8 cellular contexts compared by ENCODE assay signal in genomic region chr1:154938604-154939399, GRCh38. TPM values are rescaled to one million over a fixed set of nuclear protein-coding genes. Genes with fewer than 3 reads are reported as not detected.
DNase-seq lines count a peak whose midpoint lies in the region; ATAC-seq and TF ChIP-seq lines count a peak whose summit lies in the region.

No MANE protein-coding gene starts in this region.

- peak overlapping the region; percentile 99 for H3K27ac Mint-ChIP-seq in natural killer cell treated with Interleukin-12 subunit alpha and Interleukin-12 subunit beta and Interleukin-15 and Interleukin-18, amount 100 ng/mL, for 72 hours

- H2BK5ac ChIP-seq in mesendoderm (ENCODE audit: low read length): no peak overlapping the region

- intact Hi-C loops in mammary epithelial cell (cut with micrococcal nuclease) (no loop called here), uterus (cut with DNase I; ENCODE audit: low total_unique reads) (no loop called here)

- no peak overlapping the region for H3K4ac ChIP-seq in mesendoderm (ENCODE audit: low read depth, low read length)

- no peaks in the 10 kb centered on the region for H4K20me1 ChIP-seq in mammary epithelial cell (ENCODE audit: insufficient read depth, low read length)

- ATAC-seq in natural killer cell treated with Interleukin-12 subunit alpha and Interleukin-12 subunit beta and Interleukin-15 and Interleukin-18, amount 100 ng/mL, for 72 hours: no peak
- no peak for ATAC-seq in HG03095 (IDR thresholded peaks at IDR 0.05; ENCODE audit: unreplicated experiment)

- no peak overlapping the region for H2BK120ac ChIP-seq in mesendoderm (ENCODE audit: low read depth, low read length)

- no peak overlapping the region for H4K8ac ChIP-seq in mesendoderm (ENCODE audit: low read depth, low read length)

- H3K23ac ChIP-seq in mesendoderm (ENCODE audit: low read length): no peak overlapping the region

- H3K36me3 ChIP-seq in mammary epithelial cell (ENCODE audit: insufficient read depth, low read length) (no peaks in the 10 kb centered on the region), uterus (no peaks in the 10 kb centered on the region), mesendoderm (ENCODE audit: control insufficient read depth, insufficient read depth, low read length) (no peaks in the 10 kb centered on the region)

- dilution Hi-C loops in mammary epithelial cell (cut with HindIII; ENCODE audit: low sequenced_read_pairs): no loop called here

- H4K5ac ChIP-seq in mesendoderm (ENCODE audit: low read length): no peak overlapping the region

- H3K9ac ChIP-seq in mammary epithelial cell (ENCODE audit: insufficient read depth, low read length) (no peak overlapping the region), mesendoderm (ENCODE audit: low read length) (no peak overlapping the region)

- H3K36me3 Mint-ChIP-seq in natural killer cell treated with Interleukin-12 subunit alpha and Interleukin-12 subunit beta and Interleukin-15 and Interleukin-18, amount 100 ng/mL, for 72 hours: no peaks in the 10 kb centered on the region

- 99% methylated on average over 7 of the region's 7 CpGs for WGBS in mammary epithelial cell (ENCODE audit: low coverage, missing lambda C conversion rate)
- no CpG with 5 or more reads among the region's 7 CpGs for WGBS in mesendoderm (ENCODE audit: extremely low coverage, insufficient coverage, low lambda C conversion rate)

- no peaks in the 10 kb centered on the region for H3K9me3 Mint-ChIP-seq in natural killer cell treated with Interleukin-12 subunit alpha and Interleukin-12 subunit beta and Interleukin-15 and Interleukin-18, amount 100 ng/mL, for 72 hours

- no peak for TF ChIP-seq POLR2A in uterus (IDR thresholded peaks at IDR 0.05)

- H2BK15ac ChIP-seq in mesendoderm (replicated peaks; ENCODE audit: low read depth): no peak overlapping the region

- H3K27me3 Mint-ChIP-seq in natural killer cell treated with Interleukin-12 subunit alpha and Interleukin-12 subunit beta and Interleukin-15 and Interleukin-18, amount 100 ng/mL, for 72 hours: no peaks in the 10 kb centered on the region

- no peak overlapping the region for H2AFZ ChIP-seq in mammary epithelial cell (ENCODE audit: low read depth, low read length)

- H3K4me1 ChIP-seq in mammary epithelial cell (ENCODE audit: insufficient read depth, low read length) (peaks cover 22% of the 10 kb centered on the region), uterus (no peaks in the 10 kb centered on the region), mesendoderm (ENCODE audit: control insufficient read depth, low read depth, low read length) (peaks cover 6% of the 10 kb centered on the region)

- H2AK5ac ChIP-seq in mesendoderm (ENCODE audit: low read length): no peak overlapping the region

- CTCF ChIA-PET in mammary epithelial cell (lab: Charles Lee; ENCODE audit: low non-redundant PET): no interaction called here

- peaks cover 48 to 63% of the 10 kb centered on the region in 2 donors for H3K4me1 Mint-ChIP-seq in natural killer cell treated with Interleukin-12 subunit alpha and Interleukin-12 subunit beta and Interleukin-15 and Interleukin-18, amount 100 ng/mL, for 72 hours (ENCODE audit: low read depth in 2 of 2)

- no TSS peak for BruUV-seq in mammary epithelial cell (replicated peaks; lab: Mats Ljungman, UMichigan)

- H3K4me2 ChIP-seq in mammary epithelial cell (ENCODE audit: insufficient read depth, low read depth, low read length): no peak overlapping the region
- no peak overlapping the region for H3K4me2 ChIP-seq in mesendoderm (ENCODE audit: low read length)

- no peak for TF ChIP-seq CTCF in mammary epithelial cell (conservative IDR thresholded peaks at IDR 0.05 in 1 of 2, IDR thresholded peaks at IDR 0.05 in 1 of 2; ENCODE audit: extremely low read depth in 1 of 2, insufficient read depth in 1 of 2, low read depth in 1 of 2, low read length in 2 of 2)
- TF ChIP-seq CTCF in uterus (IDR thresholded peaks at IDR 0.05): no peak

- H3K79me2 ChIP-seq in mammary epithelial cell (ENCODE audit: insufficient read depth, low read length) (peaks cover 23% of the 10 kb centered on the region), mesendoderm (ENCODE audit: control insufficient read depth, insufficient read depth, low read length) (no peaks in the 10 kb centered on the region)

- in situ Hi-C loops in mammary epithelial cell (cut with MboI; ENCODE audit: low sequenced_read_pairs in 2 of 2): no loop called here

- H3K18ac ChIP-seq in mesendoderm (ENCODE audit: low read length): no peak overlapping the region

- peak overlapping the region; percentile 96 for H3K27ac ChIP-seq in mammary epithelial cell (ENCODE audit: insufficient read depth, low read depth, low read length)
- H3K27ac ChIP-seq in uterus: peak overlapping the region; percentile 93 to 98
- no peak overlapping the region for H3K27ac ChIP-seq in mesendoderm (ENCODE audit: low read depth, low read length)

- H3K4me3 ChIP-seq in mammary epithelial cell (replicated peaks in 1 of 3; ENCODE audit: insufficient read depth in 1 of 3, low read depth in 2 of 3, low read length in 3 of 3) (no peak overlapping the region), uterus (no peak overlapping the region), mesendoderm (ENCODE audit: low read length) (no peak overlapping the region)

- no peaks in the 10 kb centered on the region for H3K79me1 ChIP-seq in mesendoderm (ENCODE audit: low read length)

- peak overlapping the region; percentile 97 for H3K4me3 Mint-ChIP-seq in natural killer cell treated with Interleukin-12 subunit alpha and Interleukin-12 subunit beta and Interleukin-15 and Interleukin-18, amount 100 ng/mL, for 72 hours

- no peak overlapping the region for H3K56ac ChIP-seq in mesendoderm (ENCODE audit: low read length)

- H3K27me3 ChIP-seq in mammary epithelial cell (ENCODE audit: insufficient read depth, low read length) (no peaks in the 10 kb centered on the region), uterus (no peaks in the 10 kb centered on the region), mesendoderm (ENCODE audit: insufficient read depth, low read length, poor library complexity) (no peaks in the 10 kb centered on the region)

- DNase-seq in stimulated activated CD4-positive, alpha-beta T cell treated with anti-CD3 and anti-CD28 coated beads, Interleukin-4, amount 100 ng/mL, for 24 hours: peak; percentile 2
- DNase-seq in stimulated activated CD4-positive, alpha-beta T cell treated with anti-CD3 and anti-CD28 coated beads, Interleukin-4, amount 100 ng/mL, for 1 hour: no peak
- DNase-seq in mammary epithelial cell (no peak), uterus (no peak), mesendoderm (no peak), NCI-H2171 treated with DMSO at 0.1 percent for 48 hours (lab: John Stamatoyannopoulos, UW) (no peak)
- DNase-seq in natural killer cell treated with Interleukin-12 subunit alpha and Interleukin-12 subunit beta and Interleukin-15 and Interleukin-18, amount 100 ng/mL, for 72 hours (ENCODE audit: low spot score): no peak

- H3K9me3 ChIP-seq in mammary epithelial cell (replicated peaks; ENCODE audit: insufficient read depth, low read length) (no peaks in the 10 kb centered on the region), uterus (no peaks in the 10 kb centered on the region)

RNA-seq across cellular contexts. Expression of gene PMVK, which starts 2.3 kb away (rescaled TPM):
- total RNA-seq in mammary epithelial cell (10 to 100 TPM in 1 of 2 donors, 1 to 10 TPM in 1; 7.2 to 34.7 TPM), uterus (10 to 100 TPM in 1 of 4 donors, 1 to 10 TPM in 3; 2.6 to 21.2 (median 6.4) TPM)
- 40.1 TPM for polyA plus RNA-seq in mammary epithelial cell
- 32.9 TPM for polyA minus RNA-seq in mammary epithelial cell
- total RNA-seq in natural killer cell treated with Interleukin-12 subunit alpha and Interleukin-12 subunit beta and Interleukin-15 and Interleukin-18, amount 100 ng/mL, for 72 hours: 10 to 100 TPM; 28.8 to 53.9 TPM
- polyA plus RNA-seq in mesendoderm (2013, experiment 1 of 2): 17.9 TPM
- polyA plus RNA-seq in mesendoderm (2013, experiment 2 of 2): 17.8 TPM

RNA-seq across cellular contexts. Expression of gene PBXIP1, which starts 17.1 kb away (rescaled TPM):
- total RNA-seq in mammary epithelial cell: 10 to 100 TPM; 17.7 to 52.0 TPM
- polyA plus RNA-seq in mammary epithelial cell: 11.0 TPM
- 26.3 TPM for polyA minus RNA-seq in mammary epithelial cell
- 10 to 100 TPM; 28.9 to 40.7 TPM for total RNA-seq in natural killer cell treated with Interleukin-12 subunit alpha and Interleukin-12 subunit beta and Interleukin-15 and Interleukin-18, amount 100 ng/mL, for 72 hours
- 100 to 1,000 TPM in 1 of 4 donors, 10 to 100 TPM in 3; 34.4 to 151 (median 88.6) TPM for total RNA-seq in uterus
- polyA plus RNA-seq in mesendoderm (2013, experiment 1 of 2): 6.7 TPM
- 6.1 TPM for polyA plus RNA-seq in mesendoderm (2013, experiment 2 of 2)

RNA-seq across cellular contexts. Expression of gene PYGO2, which starts 22.8 kb away (rescaled TPM):
- total RNA-seq in mammary epithelial cell (10 to 100 TPM; 12.3 to 24.4 TPM), uterus (10 to 100 TPM in 3 of 4 donors, 1 to 10 TPM in 1; 10.0 to 36.4 (median 15.9) TPM)
- polyA plus RNA-seq in mammary epithelial cell: 14.3 TPM
- polyA minus RNA-seq in mammary epithelial cell: 29.0 TPM
- 10 to 100 TPM; 27.4 to 36.0 TPM for total RNA-seq in natural killer cell treated with Interleukin-12 subunit alpha and Interleukin-12 subunit beta and Interleukin-15 and Interleukin-18, amount 100 ng/mL, for 72 hours
- polyA plus RNA-seq in mesendoderm (2013, experiment 1 of 2): 20.1 TPM
- polyA plus RNA-seq in mesendoderm (2013, experiment 2 of 2): 18.8 TPM

RNA-seq across cellular contexts. Expression of gene SHC1, which starts 31.7 kb away (rescaled TPM):
- total RNA-seq in mammary epithelial cell (100 to 1,000 TPM; 492 to 589 TPM), uterus (100 to 1,000 TPM in 2 of 4 donors, 10 to 100 TPM in 2; 93.5 to 149 (median 101) TPM)
- 464 TPM for polyA plus RNA-seq in mammary epithelial cell
- 409 TPM for polyA minus RNA-seq in mammary epithelial cell
- 10 to 100 TPM; 72.3 to 72.7 TPM for total RNA-seq in natural killer cell treated with Interleukin-12 subunit alpha and Interleukin-12 subunit beta and Interleukin-15 and Interleukin-18, amount 100 ng/mL, for 72 hours
- polyA plus RNA-seq in mesendoderm (2013, experiment 1 of 2): 191 TPM
- 190 TPM for polyA plus RNA-seq in mesendoderm (2013, experiment 2 of 2)

RNA-seq across cellular contexts. Expression of gene CKS1B, which starts 35.7 kb away (rescaled TPM):
- total RNA-seq in mammary epithelial cell: 10 to 100 TPM; 44.2 to 95.6 TPM
- 282 TPM for polyA plus RNA-seq in mammary epithelial cell
- 66.1 TPM for polyA minus RNA-seq in mammary epithelial cell
- total RNA-seq in natural killer cell treated with Interleukin-12 subunit alpha and Interleukin-12 subunit beta and Interleukin-15 and Interleukin-18, amount 100 ng/mL, for 72 hours: 10 to 100 TPM; 52.4 to 72.9 TPM
- 10 to 100 TPM; 14.1 to 52.7 (median 22.8) TPM for total RNA-seq in uterus
- polyA plus RNA-seq in mesendoderm (2013, experiment 1 of 2): 618 TPM
- 617 TPM for polyA plus RNA-seq in mesendoderm (2013, experiment 2 of 2)
